Comparison of ENCODE assay signal across 18 cellular contexts in the genomic region with DNA sequence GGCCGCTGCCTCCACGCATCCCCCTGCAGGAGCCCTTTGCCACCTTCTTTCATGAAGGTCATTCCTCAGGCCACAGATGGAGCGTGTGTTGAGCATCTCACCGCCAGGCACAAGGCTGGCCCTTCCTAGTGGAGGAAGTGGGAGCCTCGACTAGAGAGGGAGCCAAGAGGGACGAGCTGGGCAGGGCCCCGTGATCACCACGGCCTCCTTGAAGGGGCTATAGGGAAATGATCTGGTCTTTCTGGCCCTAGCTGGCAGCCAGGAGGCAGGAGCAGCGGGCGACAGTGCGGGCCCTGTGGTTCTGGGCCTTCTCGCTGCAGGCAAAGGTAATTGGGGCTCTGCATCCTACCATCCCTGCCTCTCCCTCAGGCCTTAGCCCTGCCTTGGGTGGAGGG. TPM values are rescaled to one million over a fixed set of nuclear protein-coding genes. Genes with fewer than 3 reads are reported as not detected.
A peak's percentile ranks its signal among the peaks of the same experiment; 100 is the strongest.
DNase-seq lines count a peak whose midpoint lies in the region; ATAC-seq and TF ChIP-seq lines count a peak whose summit lies in the region.
"Had no signal": no experiment of that assay in that cellular context is flagged by ENCODE, and none has a peak within 500 bp of the region (broad histone marks: within the 10 kb centered on the region; RNA-seq: fewer than 3 reads in every experiment).

No MANE protein-coding gene starts in this region.

- no peak for ATAC-seq in CD4-positive, alpha-beta T cell (ENCODE audit: poor library complexity)
- no peak for ATAC-seq in WTC11
- no peak for ATAC-seq in CD8-positive, alpha-beta T cell

- H3K4me1 Mint-ChIP-seq in activated CD4-positive, alpha-beta memory T cell treated with anti-CD3 and anti-CD28 coated beads, Interleukin-2, amount 10 ng/mL, durations not matched to agents 7 days and 5 days = peaks cover 14% of the 10 kb centered on the region
- peaks cover 25% of the 10 kb centered on the region for H3K4me1 Mint-ChIP-seq in activated CD4-positive, alpha-beta memory T cell treated with anti-CD3 and anti-CD28 coated beads for 36 hours (ENCODE audit: low read depth)
- peaks cover 7% of the 10 kb centered on the region for H3K4me1 Mint-ChIP-seq in CD4-positive, alpha-beta T cell (ENCODE audit: low read depth)
- H3K4me1 Mint-ChIP-seq in WTC11 = no peaks in the 10 kb centered on the region
- H3K4me1 Mint-ChIP-seq in CD8-positive, alpha-beta T cell (ENCODE audit: low read depth) = peaks cover 8% of the 10 kb centered on the region

- H4K20me1 ChIP-seq in osteoblast (ENCODE audit: insufficient read depth, low read length) = no peaks in the 10 kb centered on the region

- peak overlapping the region; percentile 64 for H3K27ac Mint-ChIP-seq in activated CD4-positive, alpha-beta memory T cell treated with anti-CD3 and anti-CD28 coated beads, Interleukin-2, amount 10 ng/mL, durations not matched to agents 7 days and 5 days
- no peak overlapping the region for H3K27ac Mint-ChIP-seq in activated CD4-positive, alpha-beta memory T cell treated with anti-CD3 and anti-CD28 coated beads for 36 hours
- H3K27ac Mint-ChIP-seq in CD4-positive, alpha-beta T cell = peak overlapping the region; percentile 30
- peak overlapping the region; percentile 38; the same call in 1 of the 2 replicates for H3K27ac Mint-ChIP-seq in WTC11
- H3K27ac Mint-ChIP-seq in CD8-positive, alpha-beta T cell = no peak overlapping the region

- no peaks in the 10 kb centered on the region for H3K9me3 Mint-ChIP-seq in activated CD4-positive, alpha-beta memory T cell treated with anti-CD3 and anti-CD28 coated beads, Interleukin-2, amount 10 ng/mL, durations not matched to agents 7 days and 5 days
- H3K9me3 Mint-ChIP-seq in activated CD4-positive, alpha-beta memory T cell treated with anti-CD3 and anti-CD28 coated beads for 36 hours = no peaks in the 10 kb centered on the region
- no peaks in the 10 kb centered on the region for H3K9me3 Mint-ChIP-seq in CD4-positive, alpha-beta T cell
- no peaks in the 10 kb centered on the region for H3K9me3 Mint-ChIP-seq in WTC11
- no peaks in the 10 kb centered on the region for H3K9me3 Mint-ChIP-seq in CD8-positive, alpha-beta T cell

- H3K27me3 ChIP-seq in CD4-positive, alpha-beta T cell (ENCODE audit: control insufficient read depth, insufficient read depth, low read length) = no peaks in the 10 kb centered on the region
- H3K27me3 ChIP-seq in osteoblast (ENCODE audit: insufficient read depth, low read length) = no peaks in the 10 kb centered on the region
- no peaks in the 10 kb centered on the region for H3K27me3 ChIP-seq in CD8-positive, alpha-beta T cell (ENCODE audit: insufficient read depth, low read length)
- H3K27me3 ChIP-seq: BE2C, Peyer's patch had no signal

- H3K36me3 ChIP-seq in osteoblast (ENCODE audit: insufficient read depth, low read length) = peaks cover 12% of the 10 kb centered on the region
- H3K36me3 ChIP-seq in CD8-positive, alpha-beta T cell (ENCODE audit: insufficient read depth, low read length) = peaks cover 50% of the 10 kb centered on the region

- in situ Hi-C loops in KBM-7 (cut with MboI; ENCODE audit: low pct_unique_long_range_greater_than_20kb, low sequenced_read_pairs) = no loop called here

- no peaks in the 10 kb centered on the region for H3K79me2 ChIP-seq in osteoblast (ENCODE audit: insufficient read depth, low read length)

- peaks cover 38% of the 10 kb centered on the region for H3K36me3 Mint-ChIP-seq in activated CD4-positive, alpha-beta memory T cell treated with anti-CD3 and anti-CD28 coated beads, Interleukin-2, amount 10 ng/mL, durations not matched to agents 7 days and 5 days (ENCODE audit: low read depth)
- H3K36me3 Mint-ChIP-seq in activated CD4-positive, alpha-beta memory T cell treated with anti-CD3 and anti-CD28 coated beads for 36 hours = peaks cover 47% of the 10 kb centered on the region
- peaks cover 87% of the 10 kb centered on the region for H3K36me3 Mint-ChIP-seq in CD4-positive, alpha-beta T cell (ENCODE audit: low read depth)
- H3K36me3 Mint-ChIP-seq in WTC11 = peaks cover 3% of the 10 kb centered on the region; the same call in 1 of the 2 replicates
- H3K36me3 Mint-ChIP-seq in CD8-positive, alpha-beta T cell = peaks cover 78% of the 10 kb centered on the region

- H3K4me2 ChIP-seq in osteoblast (ENCODE audit: insufficient read depth, low read length) = no peak overlapping the region

- H3K9me3 ChIP-seq in CD4-positive, alpha-beta T cell (ENCODE audit: control insufficient read depth, low read length) = no peaks in the 10 kb centered on the region
- H3K9me3 ChIP-seq in osteoblast (ENCODE audit: low read depth, low read length) = no peaks in the 10 kb centered on the region
- H3K9me3 ChIP-seq in CD8-positive, alpha-beta T cell (ENCODE audit: low read length) = no peaks in the 10 kb centered on the region
- H3K9me3 ChIP-seq: BE2C, HAP-1, Peyer's patch had no signal

- CTCF ChIA-PET in activated CD4-positive, alpha-beta memory T cell treated with anti-CD3 and anti-CD28 coated beads, Interleukin-2, amount 10 ng/mL, durations not matched to agents 7 days and 5 days (lab: Charles Lee) = no interaction called here
- CTCF ChIA-PET in activated CD4-positive, alpha-beta memory T cell treated with anti-CD3 and anti-CD28 coated beads for 36 hours (lab: Charles Lee) = interaction anchor here (0.6 to 0.7 kb wide), 2 partner anchors 17 to 139 kb away, joined by 3 read pairs; no protein-coding TSS in a partner anchor
- CTCF ChIA-PET in CD4-positive, alpha-beta T cell (lab: Charles Lee) = no interaction called here
- CTCF ChIA-PET in WTC11 (lab: Charles Lee) = interaction anchor here (1.5 to 2.9 kb wide), 6 partner anchors 8 to 360 kb away, joined by 3 to 10 read pairs (median 6); a partner anchor contains a TSS
- CTCF ChIA-PET in CD8-positive, alpha-beta T cell (lab: Charles Lee) = interaction anchor here (1.1 to 1.3 kb wide), 2 partner anchors 12 to 21 kb away, joined by 4 read pairs; no protein-coding TSS in a partner anchor

- no peak overlapping the region for H3K4me3 Mint-ChIP-seq in activated CD4-positive, alpha-beta memory T cell treated with anti-CD3 and anti-CD28 coated beads, Interleukin-2, amount 10 ng/mL, durations not matched to agents 7 days and 5 days
- H3K4me3 Mint-ChIP-seq in activated CD4-positive, alpha-beta memory T cell treated with anti-CD3 and anti-CD28 coated beads for 36 hours = no peak overlapping the region
- H3K4me3 Mint-ChIP-seq in CD4-positive, alpha-beta T cell = no peak overlapping the region
- no peak overlapping the region for H3K4me3 Mint-ChIP-seq in WTC11
- H3K4me3 Mint-ChIP-seq in CD8-positive, alpha-beta T cell = no peak overlapping the region

- intact Hi-C loops in activated CD4-positive, alpha-beta memory T cell treated with anti-CD3 and anti-CD28 coated beads for 36 hours (cut with micrococcal nuclease) = no loop called here
- intact Hi-C loops in CD4-positive, alpha-beta T cell (cut with DNase I, micrococcal nuclease) = no loop called here
- intact Hi-C loops in CD8-positive, alpha-beta T cell (cut with DNase I, micrococcal nuclease) = no loop called here

- H3K27ac ChIP-seq in CD4-positive, alpha-beta T cell (ENCODE audit: low read depth, low read length) = no peak overlapping the region
- no peak overlapping the region for H3K27ac ChIP-seq in osteoblast (ENCODE audit: low read depth, low read length)
- no peak overlapping the region for H3K27ac ChIP-seq in CD8-positive, alpha-beta T cell (ENCODE audit: low read depth, low read length)
- H3K27ac ChIP-seq: 22Rv1, Peyer's patch had no signal

- H2AFZ ChIP-seq in osteoblast (ENCODE audit: low read length) = no peak overlapping the region

- POLR2A ChIA-PET in activated CD4-positive, alpha-beta memory T cell treated with anti-CD3 and anti-CD28 coated beads, Interleukin-2, amount 10 ng/mL, durations not matched to agents 7 days and 5 days (lab: Charles Lee) = interaction anchor here (1.0 to 1.9 kb wide), 3 partner anchors 8 to 14 kb away, joined by 3 to 7 read pairs (median 7); no protein-coding TSS in a partner anchor
- POLR2A ChIA-PET in activated CD4-positive, alpha-beta memory T cell treated with anti-CD3 and anti-CD28 coated beads for 36 hours (lab: Charles Lee) = no interaction called here
- POLR2A ChIA-PET in CD4-positive, alpha-beta T cell (lab: Charles Lee) = interaction anchor here (0.8 to 2.3 kb wide), 2 partner anchors 17 to 49 kb away, joined by 3 to 6 read pairs; a partner anchor contains a TSS
- POLR2A ChIA-PET in WTC11 (lab: Charles Lee) = interaction anchor here (0.8 to 1.8 kb wide), 3 partner anchors 7 to 17 kb away, joined by 3 to 5 read pairs (median 3); no protein-coding TSS in a partner anchor
- POLR2A ChIA-PET in CD8-positive, alpha-beta T cell (lab: Charles Lee) = no interaction called here

- H3K27me3 Mint-ChIP-seq in activated CD4-positive, alpha-beta memory T cell treated with anti-CD3 and anti-CD28 coated beads, Interleukin-2, amount 10 ng/mL, durations not matched to agents 7 days and 5 days = no peaks in the 10 kb centered on the region
- H3K27me3 Mint-ChIP-seq in activated CD4-positive, alpha-beta memory T cell treated with anti-CD3 and anti-CD28 coated beads for 36 hours = no peaks in the 10 kb centered on the region
- no peaks in the 10 kb centered on the region for H3K27me3 Mint-ChIP-seq in CD4-positive, alpha-beta T cell
- no peaks in the 10 kb centered on the region for H3K27me3 Mint-ChIP-seq in WTC11 (ENCODE audit: low read depth)
- H3K27me3 Mint-ChIP-seq in CD8-positive, alpha-beta T cell (ENCODE audit: low read depth) = no peaks in the 10 kb centered on the region

- TF ChIP-seq CTCF in CD4-positive, alpha-beta T cell (IDR thresholded peaks at IDR 0.05) = no peak
- TF ChIP-seq CTCF in WTC11 (IDR thresholded peaks at IDR 0.05) (no peak), osteoblast (IDR thresholded peaks at IDR 0.05; ENCODE audit: extremely low read depth, low read depth, low read length) (no peak)
- no peak for TF ChIP-seq CTCF in CD8-positive, alpha-beta T cell (IDR thresholded peaks at IDR 0.05)

- H3K4me1 ChIP-seq in osteoblast (ENCODE audit: insufficient read depth, low read length) = peaks cover 6% of the 10 kb centered on the region
- no peaks in the 10 kb centered on the region for H3K4me1 ChIP-seq in CD8-positive, alpha-beta T cell (ENCODE audit: insufficient read depth, low read length)
- H3K4me1 ChIP-seq: HAP-1 had no signal

- no peak for DNase-seq in activated CD4-positive, alpha-beta memory T cell treated with anti-CD3 and anti-CD28 coated beads, Interleukin-2, amount 10 ng/mL, durations not matched to agents 7 days and 5 days
- no peak for DNase-seq in activated CD4-positive, alpha-beta memory T cell treated with anti-CD3 and anti-CD28 coated beads for 36 hours
- no peak for DNase-seq in CD4-positive, alpha-beta T cell
- DNase-seq in WTC11 (ENCODE audit: low spot score) (no peak), osteoblast (ENCODE audit: insufficient read length, low spot score, missing footprints) (peak; percentile 53), KBM-7 (no peak)
- no peak for DNase-seq in CD8-positive, alpha-beta T cell
- DNase-seq in activated CD4-positive, alpha-beta T cell treated with anti-CD3 and anti-CD28 coated beads, Interleukin-2, amount 50 U/mL, for 1 hour = no peak
- DNase-seq: BE2C; DND-41; NCI-H1105 treated with DMSO at 0.1 percent for 48 hours; NCI-H1694; NCI-H748 treated with DMSO at 0.1 percent for 48 hours; NK-92 treated with Interleukin-12 subunit alpha and Interleukin-12 subunit beta, amount 100 ng/mL, for 24 hours; Right ventricle myocardium superior had no signal

- no peak overlapping the region for H3K4me3 ChIP-seq in osteoblast (ENCODE audit: insufficient read depth, low read length)
- no peak overlapping the region for H3K4me3 ChIP-seq in CD8-positive, alpha-beta T cell (ENCODE audit: low read depth, low read length)
- H3K4me3 ChIP-seq: HAP-1, Peyer's patch had no signal

RNA-seq across cellular contexts. Expression of a gene that starts 49.1 kb away (rescaled TPM):
- 10 to 100 TPM; 19.2 to 19.6 TPM for total RNA-seq in activated CD4-positive, alpha-beta memory T cell treated with anti-CD3 and anti-CD28 coated beads, Interleukin-2, amount 10 ng/mL, durations not matched to agents 7 days and 5 days
- total RNA-seq in activated CD4-positive, alpha-beta memory T cell treated with anti-CD3 and anti-CD28 coated beads for 36 hours = 10 to 100 TPM; 39.4 to 40.2 TPM
- 10 to 100 TPM; 23.4 to 25.3 TPM for total RNA-seq in CD4-positive, alpha-beta T cell
- total RNA-seq in WTC11 (2021) (49.4 to 55.7 TPM (median 50.3 TPM) in 3 replicates), osteoblast (35.1 and 37.3 TPM in 2 replicates)
- total RNA-seq in CD8-positive, alpha-beta T cell = 10 to 100 TPM; 41.2 to 43.6 TPM

Comparison
In these comparisons a context has a peak if more than half of its experiments do, and no peak if none do; other contexts are left out.
1. H3K27ac Mint-ChIP-seq: peak in activated CD4-positive, alpha-beta memory T cell treated with anti-CD3 and anti-CD28 coated beads, Interleukin-2, amount 10 ng/mL, durations not matched to agents 7 days and 5 days (single experiment), CD4-positive, alpha-beta T cell (single experiment) and WTC11 (single experiment); none in activated CD4-positive, alpha-beta memory T cell treated with anti-CD3 and anti-CD28 coated beads for 36 hours (single experiment) and CD8-positive, alpha-beta T cell (single experiment).
2. CTCF ChIA-PET loops: an anchor here in activated CD4-positive, alpha-beta memory T cell treated with anti-CD3 and anti-CD28 coated beads for 36 hours (0.6 to 0.7 kb wide), WTC11 (1.5 to 2.9 kb wide) and CD8-positive, alpha-beta T cell (1.1 to 1.3 kb wide); none called in activated CD4-positive, alpha-beta memory T cell treated with anti-CD3 and anti-CD28 coated beads, Interleukin-2, amount 10 ng/mL, durations not matched to agents 7 days and 5 days and CD4-positive, alpha-beta T cell.
3. POLR2A ChIA-PET loops: an anchor here in activated CD4-positive, alpha-beta memory T cell treated with anti-CD3 and anti-CD28 coated beads, Interleukin-2, amount 10 ng/mL, durations not matched to agents 7 days and 5 days (1.0 to 1.9 kb wide), CD4-positive, alpha-beta T cell (0.8 to 2.3 kb wide) and WTC11 (0.8 to 1.8 kb wide); none called in activated CD4-positive, alpha-beta memory T cell treated with anti-CD3 and anti-CD28 coated beads for 36 hours and CD8-positive, alpha-beta T cell.